Comparison of ENCODE assay signal across 8 cellular contexts in genomic region chr17:81735181-81736102, GRCh38. TPM values are rescaled to one million over a fixed set of nuclear protein-coding genes. Genes with fewer than 3 reads are reported as not detected.
DNase-seq lines count a peak whose midpoint lies in the region; TF ChIP-seq lines count a peak whose summit lies in the region.

No MANE protein-coding gene starts in this region.

- H3K27ac Mint-ChIP-seq in dendritic cell treated with granulocyte-macrophage colony-stimulating factor and Interleukin-4, amounts not matched to agents 40 ng/mL and 50 ng/mL, for 4 days, result peak overlapping the region; percentile 89

- H3K27me3 Mint-ChIP-seq in dendritic cell treated with granulocyte-macrophage colony-stimulating factor and Interleukin-4, amounts not matched to agents 40 ng/mL and 50 ng/mL, for 4 days, result peaks cover 37% of the 10 kb centered on the region

- H3K27ac ChIP-seq in A673 (ENCODE audit: low read depth, low read length, poor library complexity, severe bottlenecking), result no peak overlapping the region
- H3K27ac ChIP-seq in parathyroid adenoma, result no peak overlapping the region

- peaks cover 42% of the 10 kb centered on the region for H3K4me1 Mint-ChIP-seq in dendritic cell treated with granulocyte-macrophage colony-stimulating factor and Interleukin-4, amounts not matched to agents 40 ng/mL and 50 ng/mL, for 4 days (ENCODE audit: low read depth)

- POLR2A ChIA-PET in A673 (lab: Charles Lee; ENCODE audit: low non-redundant PET), result no interaction called here

- CTCF ChIA-PET in A673 (lab: Charles Lee), result interaction anchor here (0.6 kb wide), 1 partner anchor 261 kb away, joined by 4 read pairs; no protein-coding TSS in a partner anchor

- H3K27me3 ChIP-seq in A673 (replicated peaks; ENCODE audit: insufficient read depth, low read depth, low read length, poor library complexity), result no peaks in the 10 kb centered on the region
- peaks cover 1% of the 10 kb centered on the region; the same call in 1 of the 2 replicates for H3K27me3 ChIP-seq in GM06990 (replicated peaks; ENCODE audit: control insufficient read depth, insufficient read depth, low read length)
- H3K27me3 ChIP-seq in parathyroid adenoma (ENCODE audit: control insufficient read depth, insufficient read depth, low read length), result no peaks in the 10 kb centered on the region

- no peaks in the 10 kb centered on the region for H3K79me2 ChIP-seq in parathyroid adenoma

- no peak overlapping the region for H3K4me2 ChIP-seq in parathyroid adenoma (ENCODE audit: low read length)

- peak overlapping the region; percentile 72 for H2AFZ ChIP-seq in parathyroid adenoma

- H3K4me3 ChIP-seq in A673 (ENCODE audit: low read depth, low read length, poor library complexity, severe bottlenecking) (peak overlapping the region; percentile 34), GM06990 (replicated peaks; ENCODE audit: low read depth, low read length) (peak overlapping the region; percentile 39), parathyroid adenoma (ENCODE audit: low read depth, low read length) (no peak overlapping the region)

- H3K36me3 Mint-ChIP-seq in dendritic cell treated with granulocyte-macrophage colony-stimulating factor and Interleukin-4, amounts not matched to agents 40 ng/mL and 50 ng/mL, for 4 days (ENCODE audit: low read depth), result no peaks in the 10 kb centered on the region

- TF ChIP-seq CTCF in A673 (conservative IDR thresholded peaks at IDR 0.05; ENCODE audit: low read depth, low read length), result no peak
- TF ChIP-seq CTCF in GM06990 (IDR thresholded peaks at IDR 0.05; ENCODE audit: insufficient read depth, low read length, poor library complexity, severe bottlenecking), result no peak
- no peak for TF ChIP-seq CTCF in parathyroid adenoma (IDR thresholded peaks at IDR 0.05)

- peak overlapping the region; percentile 74 for H3K4me3 Mint-ChIP-seq in dendritic cell treated with granulocyte-macrophage colony-stimulating factor and Interleukin-4, amounts not matched to agents 40 ng/mL and 50 ng/mL, for 4 days

- H3K9ac ChIP-seq in parathyroid adenoma, result no peak overlapping the region

- intact Hi-C loops in A673 (cut with micrococcal nuclease; ENCODE audit: unreplicated experiment), result no loop called here
- intact Hi-C loops in dendritic cell treated with granulocyte-macrophage colony-stimulating factor and Interleukin-4, amounts not matched to agents 40 ng/mL and 50 ng/mL, for 4 days (cut with micrococcal nuclease), result no loop called here
- intact Hi-C loops in posterior vena cava (cut with DNase I), result no loop called here

- H3K9me3 ChIP-seq in A673 (ENCODE audit: low read depth, low read length, poor library complexity, severe bottlenecking) (no peaks in the 10 kb centered on the region), parathyroid adenoma (ENCODE audit: control insufficient read depth, low read length) (no peaks in the 10 kb centered on the region)

- no TSS peak for BruUV-seq in A673 (replicated peaks; lab: Mats Ljungman, UMichigan)

- DNase-seq in A673 (ENCODE audit: low spot score) (no peak), GM06990 (ENCODE audit: extremely low read depth, insufficient read length) (no peak), NOMO-1 treated with dmso at 0.1 percent for 144 hours (lab: John Stamatoyannopoulos, UW; ENCODE audit: unreplicated experiment) (peak; percentile 98), posterior vena cava (ENCODE audit: low spot score) (no peak), occipital lobe (lab: John Stamatoyannopoulos, UW) (no peak), activated gamma-delta T cell (lab: John Stamatoyannopoulos, UW) (no peak)

- H3K9me3 Mint-ChIP-seq in dendritic cell treated with granulocyte-macrophage colony-stimulating factor and Interleukin-4, amounts not matched to agents 40 ng/mL and 50 ng/mL, for 4 days, result no peaks in the 10 kb centered on the region

- H3K36me3 ChIP-seq in A673 (ENCODE audit: insufficient read depth, low read length, poor library complexity, severe bottlenecking) (no peaks in the 10 kb centered on the region), GM06990 (ENCODE audit: control insufficient read depth, insufficient read depth, low read length) (no peaks in the 10 kb centered on the region), parathyroid adenoma (ENCODE audit: control insufficient read depth, insufficient read depth, low read length) (no peaks in the 10 kb centered on the region)

- H3K4me1 ChIP-seq in A673 (ENCODE audit: insufficient read depth, low read length, poor library complexity, severe bottlenecking) (peaks cover 15% of the 10 kb centered on the region), parathyroid adenoma (peaks cover 8% of the 10 kb centered on the region)

RNA-seq across cellular contexts. Expression of gene SLC25A10, which starts 23.4 kb away (rescaled TPM):
- total RNA-seq in A673 (2021), result 46.8 and 56.2 TPM in 2 replicates
- total RNA-seq in posterior vena cava, result 1 to 10 TPM; 1.9 to 2.3 TPM
- total RNA-seq in occipital lobe, result 4.2 TPM

RNA-seq across cellular contexts. Expression of gene MRPL12, which starts 32.3 kb away (rescaled TPM):
- 184 and 186 TPM in 2 replicates for total RNA-seq in A673 (2021)
- total RNA-seq in posterior vena cava, result 10 to 100 TPM; 31.8 to 36.8 TPM
- 4.7 TPM for total RNA-seq in occipital lobe

RNA-seq across cellular contexts. Expression of gene HGS, which starts 51.6 kb away (rescaled TPM):
- 145 and 187 TPM in 2 replicates for total RNA-seq in A673 (2021)
- total RNA-seq in posterior vena cava, result 10 to 100 TPM; 81.6 to 90.7 TPM
- total RNA-seq in occipital lobe, result 37.6 TPM

RNA-seq across cellular contexts. Expression of gene ARL16, which starts 51.8 kb away (rescaled TPM):
- 62.8 and 67.4 TPM in 2 replicates for total RNA-seq in A673 (2021)
- total RNA-seq in posterior vena cava, result 10 to 100 TPM; 20.0 to 26.7 TPM
- total RNA-seq in occipital lobe, result 34.0 TPM
